ENCODE assay signal across 9 cellular contexts in the genomic region with DNA sequence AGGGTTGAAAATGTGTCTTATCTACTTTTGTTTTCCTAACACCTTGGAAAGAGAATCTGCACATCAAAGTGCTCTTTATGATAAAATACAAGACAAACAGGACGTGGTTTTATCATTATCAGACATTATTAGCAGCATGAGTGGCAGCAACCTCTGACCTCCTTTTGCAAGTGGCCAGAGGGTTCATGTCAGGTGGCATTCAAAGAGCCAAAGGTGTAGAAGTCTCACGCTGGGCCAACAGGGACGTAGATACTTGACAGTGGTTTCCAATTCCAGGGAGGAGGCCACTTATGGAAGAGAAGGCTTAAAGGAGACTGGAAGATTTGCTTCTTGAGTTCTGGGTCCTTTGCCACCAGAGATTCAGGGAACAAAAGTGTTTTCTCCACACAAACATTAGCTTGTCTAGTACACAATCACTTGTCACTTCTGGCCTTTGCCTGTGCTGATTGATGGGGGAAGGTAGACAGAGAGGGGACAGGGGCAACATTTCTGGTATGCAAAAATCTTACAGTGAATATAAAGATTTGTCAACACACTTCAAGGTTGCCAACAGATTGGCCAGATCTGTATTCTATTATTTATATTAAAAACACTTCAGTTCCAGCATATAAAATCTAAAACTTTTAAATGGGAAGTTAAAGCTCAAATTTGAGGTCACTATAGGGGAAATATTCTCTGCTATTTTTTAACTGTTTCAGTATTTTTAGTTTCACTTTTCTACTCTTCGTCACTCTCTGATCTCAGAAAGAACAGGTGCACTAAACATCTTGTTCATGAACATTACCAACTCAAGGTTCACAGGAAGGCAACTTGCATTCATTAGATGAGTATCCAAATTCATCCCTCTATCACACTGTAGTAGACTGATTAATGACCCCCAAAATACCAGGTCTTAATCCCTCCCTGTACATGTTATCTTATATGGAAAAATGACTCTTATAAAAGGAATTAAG. TPM values are rescaled to one million over a fixed set of nuclear protein-coding genes. Genes with fewer than 3 reads are reported as not detected.
DNase-seq lines count a peak whose midpoint lies in the region; ATAC-seq and TF ChIP-seq lines count a peak whose summit lies in the region.
"Had no signal": no experiment of that assay in that cellular context is flagged by ENCODE, and none has a peak within 500 bp of the region (broad histone marks: within the 10 kb centered on the region; RNA-seq: fewer than 3 reads in every experiment).

No MANE protein-coding gene starts in this region.

- H3K4me1 Mint-ChIP-seq in stimulated activated memory B cell treated with anti-CD40 and anti-IgM and Interleukin-4, amounts not matched to agents 10 μg/mL and 1 μg/mL and 100 μg/mL, for 72 hours: peaks cover 58% of the 10 kb centered on the region

- intact Hi-C loops in A673 (cut with micrococcal nuclease; ENCODE audit: unreplicated experiment): no loop called here

- peaks cover under 1% of the 10 kb centered on the region for H3K36me3 Mint-ChIP-seq in stimulated activated memory B cell treated with anti-CD40 and anti-IgM and Interleukin-4, amounts not matched to agents 10 μg/mL and 1 μg/mL and 100 μg/mL, for 72 hours

- CTCF ChIA-PET in A673 (lab: Charles Lee): no interaction called here

- H3K9me3 ChIP-seq in suprapubic skin: no peaks in the 10 kb centered on the region
- no peaks in the 10 kb centered on the region for H3K9me3 ChIP-seq in A673 (ENCODE audit: low read depth, low read length, poor library complexity, severe bottlenecking)

- 79% methylated on average over 4 of the region's 4 CpGs for WGBS in suprapubic skin

- no peaks in the 10 kb centered on the region for H3K9me3 Mint-ChIP-seq in stimulated activated memory B cell treated with anti-CD40 and anti-IgM and Interleukin-4, amounts not matched to agents 10 μg/mL and 1 μg/mL and 100 μg/mL, for 72 hours

- no peak for TF ChIP-seq EP300 in suprapubic skin (IDR thresholded peaks at IDR 0.05)

- TF ChIP-seq POLR2A in suprapubic skin (IDR thresholded peaks at IDR 0.05): no peak

- POLR2A ChIA-PET in A673 (lab: Charles Lee; ENCODE audit: low non-redundant PET): no interaction called here

- no TSS peak for BruUV-seq in A673 (replicated peaks; lab: Mats Ljungman, UMichigan)

- H3K4me3 Mint-ChIP-seq in stimulated activated memory B cell treated with anti-CD40 and anti-IgM and Interleukin-4, amounts not matched to agents 10 μg/mL and 1 μg/mL and 100 μg/mL, for 72 hours: peak overlapping the region; percentile 49

- no peaks in the 10 kb centered on the region for H3K27me3 ChIP-seq in foreskin keratinocyte
- H3K27me3 ChIP-seq in suprapubic skin: no peaks in the 10 kb centered on the region
- H3K27me3 ChIP-seq in A673 (replicated peaks; ENCODE audit: insufficient read depth, low read depth, low read length, poor library complexity): no peaks in the 10 kb centered on the region

- H3K27ac Mint-ChIP-seq in stimulated activated memory B cell treated with anti-CD40 and anti-IgM and Interleukin-4, amounts not matched to agents 10 μg/mL and 1 μg/mL and 100 μg/mL, for 72 hours: peak overlapping the region; percentile 75

- peak; percentile 66 for ATAC-seq in HG02763 (IDR thresholded peaks at IDR 0.05; ENCODE audit: unreplicated experiment)
- no peak for ATAC-seq in stimulated activated memory B cell treated with anti-CD40 and anti-IgM and Interleukin-4, amounts not matched to agents 10 μg/mL and 1 μg/mL and 100 μg/mL, for 72 hours
- no peak for ATAC-seq in foreskin keratinocyte

- no peaks in the 10 kb centered on the region for H3K4me1 ChIP-seq in foreskin keratinocyte
- no peaks in the 10 kb centered on the region for H3K4me1 ChIP-seq in suprapubic skin
- H3K4me1 ChIP-seq in A673 (ENCODE audit: insufficient read depth, low read length, poor library complexity, severe bottlenecking): no peaks in the 10 kb centered on the region

- H3K27me3 Mint-ChIP-seq in stimulated activated memory B cell treated with anti-CD40 and anti-IgM and Interleukin-4, amounts not matched to agents 10 μg/mL and 1 μg/mL and 100 μg/mL, for 72 hours: no peaks in the 10 kb centered on the region

- no peak overlapping the region for H3K4me3 ChIP-seq in suprapubic skin
- H3K4me3 ChIP-seq in A673 (ENCODE audit: low read depth, low read length, poor library complexity, severe bottlenecking): no peak overlapping the region

- peak; percentile 9 for DNase-seq in activated effector memory CD4-positive, alpha-beta T cell treated with Interleukin-2 at 50 U/mL for 16 hours
- DNase-seq in activated effector memory CD4-positive, alpha-beta T cell treated with anti-CD3 and anti-CD28 coated beads, Interleukin-2, amount 50 U/mL, for 16 hours: no peak
- DNase-seq in NCI-H524 treated with DMSO at 0.1 percent for 48 hours (lab: John Stamatoyannopoulos, UW): peak; percentile 17
- no peak for DNase-seq in foreskin keratinocyte
- no peak for DNase-seq in suprapubic skin (ENCODE audit: low spot score in 2 of 2)
- no peak for DNase-seq in A673 (ENCODE audit: low spot score)

- H3K27ac ChIP-seq in foreskin keratinocyte (no peak overlapping the region), suprapubic skin (no peak overlapping the region), A673 (ENCODE audit: low read depth, low read length, poor library complexity, severe bottlenecking) (no peak overlapping the region)
- H3K27ac ChIP-seq: VCaP had no signal

- H3K36me3 ChIP-seq in suprapubic skin (no peaks in the 10 kb centered on the region), A673 (ENCODE audit: insufficient read depth, low read length, poor library complexity, severe bottlenecking) (no peaks in the 10 kb centered on the region)

- TF ChIP-seq CTCF in foreskin keratinocyte (conservative IDR thresholded peaks at IDR 0.05) (no peak), suprapubic skin (IDR thresholded peaks at IDR 0.05) (no peak), A673 (conservative IDR thresholded peaks at IDR 0.05; ENCODE audit: low read depth, low read length) (no peak)

RNA-seq across cellular contexts. Expression of a gene that starts 52.1 kb away (rescaled TPM):
- total RNA-seq in foreskin keratinocyte (8.4 and 8.8 TPM in 2 replicates), suprapubic skin (1 to 10 TPM; 3.6 to 5.6 (median 5.3) TPM), A673 (2021) (10.9 and 12.2 TPM in 2 replicates)
- 1.9 and 2.1 TPM in 2 replicates for polyA plus RNA-seq in foreskin keratinocyte

Comparison
In these comparisons a context has a peak if more than half of its experiments do, and no peak if none do; other contexts are left out.
1. DNase-seq: peak in activated effector memory CD4-positive, alpha-beta T cell treated with Interleukin-2 at 50 U/mL for 16 hours (single experiment) and NCI-H524 treated with DMSO at 0.1 percent for 48 hours (single experiment); none in activated effector memory CD4-positive, alpha-beta T cell treated with anti-CD3 and anti-CD28 coated beads, Interleukin-2, amount 50 U/mL, for 16 hours (single experiment), foreskin keratinocyte (0 of 2), suprapubic skin (0 of 2) and A673 (single experiment).